In genomic region chr10:103589074-103589630, GRCh38 we compare ENCODE assay signal across 24 cellular contexts.
DNase-seq lines count a peak whose midpoint lies in the region; ATAC-seq, FAIRE-seq and TF ChIP-seq lines count a peak whose summit lies in the region.
"Had no signal": no experiment of that assay in that cellular context is flagged by ENCODE, and none has a peak within 500 bp of the region (broad histone marks: within the 10 kb centered on the region; RNA-seq: fewer than 3 reads in every experiment).

No MANE protein-coding gene starts in this region.

- H3K27ac ChIP-seq in HepG2 (ENCODE audit: extremely low read length, insufficient read depth, low read length) (no peak overlapping the region), small intestine (ENCODE audit: low read depth in 1 of 2, low read length in 1 of 2) (no peak overlapping the region), WERI-Rb-1 (no peak overlapping the region)
- H3K27ac ChIP-seq: 22Rv1, KMS-11, PC-9, SJSA1 had no signal

- H3K9ac ChIP-seq in HepG2 (ENCODE audit: insufficient read depth, low read depth, low read length): no peak overlapping the region
- H3K9ac ChIP-seq: KMS-11 had no signal

- H3K4me1 ChIP-seq in HepG2 (ENCODE audit: insufficient read depth, low read length) (peaks cover 9% of the 10 kb centered on the region), small intestine (ENCODE audit: control insufficient read depth in 2 of 2, insufficient read depth in 1 of 2, low read depth in 1 of 2, low read length in 1 of 2) (peaks cover 0 to 3% of the 10 kb centered on the region in 2 donors)
- H3K4me1 ChIP-seq: SJSA1 had no signal

- ATAC-seq in HepG2 (peak; percentile 19), GM21825 (IDR thresholded peaks at IDR 0.05; ENCODE audit: unreplicated experiment) (no peak)
- ATAC-seq: HCT116 had no signal

- H2AFZ ChIP-seq in HepG2 (ENCODE audit: low read length): no peak overlapping the region
- H2AFZ ChIP-seq: PC-9 had no signal

- POLR2A ChIA-PET in HepG2 (lab: Yijun Ruan, JAX): no interaction called here

- intact Hi-C loops in HepG2 (cut with micrococcal nuclease; ENCODE audit: unreplicated experiment): no loop called here

- in situ Hi-C loops in HepG2 (cut with HindIII; ENCODE audit: extremely low pct_ligation_motif_present, low pct_unique_long_range_greater_than_20kb): no loop called here

- H3K27me3 ChIP-seq in HepG2 (ENCODE audit: control insufficient read depth in 1 of 2, insufficient read depth in 2 of 2, low read length in 2 of 2) (peaks cover 2 to 6% of the 10 kb centered on the region in 2 experiments; a peak in 1 of 5 replicates), small intestine (ENCODE audit: control insufficient read depth in 2 of 2, insufficient read depth in 2 of 2, low read length in 2 of 2) (no peaks in the 10 kb centered on the region), WERI-Rb-1 (ENCODE audit: insufficient read depth, low read depth, severe bottlenecking) (no peaks in the 10 kb centered on the region)
- H3K27me3 ChIP-seq: SJSA1 had no signal

- no peak for TF ChIP-seq POLR2A in HepG2 (IDR thresholded peaks at IDR 0.05; ENCODE audit: insufficient read depth in 1 of 2, low read depth in 2 of 2, low read length in 2 of 2)

- no peak for TF ChIP-seq EP300 in HepG2 (IDR thresholded peaks at IDR 0.05; ENCODE audit: low read depth in 2 of 2, low read length in 2 of 2)
- no peak for TF ChIP-seq EP300 in HepG2 (CRISPR knock-in tag; IDR thresholded peaks at IDR 0.05; ENCODE audit: borderline replicate concordance)

- peak overlapping the region; percentile 16 for H3K27ac Mint-ChIP-seq in T-helper 1 cell treated with Interleukin-12 subunit alpha and Interleukin-12 subunit beta and Interleukin-4 antibody, amounts not matched to agents 30 μg/mL and 1 μg/mL, for 36 hours
- H3K27ac Mint-ChIP-seq: B cell had no signal

- H3K4me2 ChIP-seq in HepG2 (ENCODE audit: low read depth, low read length): no peak overlapping the region
- H3K4me2 ChIP-seq: KMS-11, PC-9 had no signal

- CTCF ChIA-PET in HepG2 (lab: Yijun Ruan, JAX; ENCODE audit: low intra/inter-chr PET ratio, low total read pairs): no interaction called here

- H3K4me1 Mint-ChIP-seq in T-helper 1 cell treated with Interleukin-12 subunit alpha and Interleukin-12 subunit beta and Interleukin-4 antibody, amounts not matched to agents 30 μg/mL and 1 μg/mL, for 36 hours (ENCODE audit: low read depth): peaks cover 3% of the 10 kb centered on the region

- no peaks in the 10 kb centered on the region for H3K79me2 ChIP-seq in HepG2 (ENCODE audit: insufficient read depth, low read length)

- no peak overlapping the region for H3K4me3 Mint-ChIP-seq in T-helper 1 cell treated with Interleukin-12 subunit alpha and Interleukin-12 subunit beta and Interleukin-4 antibody, amounts not matched to agents 30 μg/mL and 1 μg/mL, for 36 hours
- H3K4me3 Mint-ChIP-seq: B cell, CD14-positive monocyte had no signal

- no TSS peak for BruUV-seq in HepG2 (replicated peaks; lab: Mats Ljungman, UMichigan)

- no peaks in the 10 kb centered on the region for H3K9me3 Mint-ChIP-seq in T-helper 1 cell treated with Interleukin-12 subunit alpha and Interleukin-12 subunit beta and Interleukin-4 antibody, amounts not matched to agents 30 μg/mL and 1 μg/mL, for 36 hours
- H3K9me3 Mint-ChIP-seq: IgD-negative memory B cell had no signal

- DNase-seq in T-helper 1 cell: no peak
- DNase-seq in HepG2 (ENCODE audit: low spot score): no peak
- DNase-seq in small intestine: peak; percentile 61
- DNase-seq in iPS-NIHi7 (ENCODE audit: extremely low spot score): no peak
- no peak for DNase-seq in WERI-Rb-1
- DNase-seq: MM.1S, NCI-H2029, NCI-H446, NCI-H524 treated with DMSO at 0.1 percent for 48 hours, NCI-H774, PC-9, Right ventricle myocardium superior had no signal

- no peaks in the 10 kb centered on the region for H3K36me3 Mint-ChIP-seq in T-helper 1 cell treated with Interleukin-12 subunit alpha and Interleukin-12 subunit beta and Interleukin-4 antibody, amounts not matched to agents 30 μg/mL and 1 μg/mL, for 36 hours (ENCODE audit: low read depth)
- H3K36me3 Mint-ChIP-seq: CD14-positive monocyte, IgD-negative memory B cell had no signal

- H3K27me3 Mint-ChIP-seq in T-helper 1 cell treated with Interleukin-12 subunit alpha and Interleukin-12 subunit beta and Interleukin-4 antibody, amounts not matched to agents 30 μg/mL and 1 μg/mL, for 36 hours (ENCODE audit: low read depth): no peaks in the 10 kb centered on the region
- H3K27me3 Mint-ChIP-seq: B cell, IgD-negative memory B cell had no signal

- no peak overlapping the region for H3K4me3 ChIP-seq in HepG2 (replicated peaks in 1 of 3; ENCODE audit: insufficient read depth in 1 of 3, low read depth in 2 of 3, low read length in 3 of 3)
- no peak overlapping the region for H3K4me3 ChIP-seq in small intestine (ENCODE audit: low read depth in 1 of 2, low read length in 2 of 2)
- H3K4me3 ChIP-seq in WERI-Rb-1 (ENCODE audit: low read depth, low read length): no peak overlapping the region
- H3K4me3 ChIP-seq: PC-9, SJSA1 had no signal

- no peak for TF ChIP-seq RAD21 in HepG2 (CRISPR knock-in tag; IDR thresholded peaks at IDR 0.05)

- no peaks in the 10 kb centered on the region; the same call in 1 of the 2 replicates for H3K9me3 ChIP-seq in HepG2 (ENCODE audit: low read length)
- no peaks in the 10 kb centered on the region for H3K9me3 ChIP-seq in small intestine (ENCODE audit: control insufficient read depth, low read depth)
- peaks cover 4% of the 10 kb centered on the region for H3K9me3 ChIP-seq in WERI-Rb-1 (ENCODE audit: severe bottlenecking)
- H3K9me3 ChIP-seq: SJSA1 had no signal

- no peak for FAIRE-seq in HepG2 (lab: Jason Lieb, UNC)
- no peak for FAIRE-seq in small intestine (lab: Jason Lieb, UNC)
- FAIRE-seq: D721Med, G401.6, H1 had no signal

- 67% methylated on average over 10 of the region's 15 CpGs for WGBS in HepG2 (ENCODE audit: low lambda C conversion rate)
- 43 to 72% (median 50%) methylated on average over 14 to 15 of the region's 15 CpGs for WGBS in small intestine, 3 donors

- TF ChIP-seq CTCF in HepG2 (CRISPR knock-in tag; IDR thresholded peaks at IDR 0.05) (no peak), WERI-Rb-1 (IDR thresholded peaks at IDR 0.05; ENCODE audit: low read depth, low read length) (no peak)

- H3K36me3 ChIP-seq in HepG2 (replicated peaks in 1 of 2; ENCODE audit: control insufficient read depth in 1 of 2, insufficient read depth in 2 of 2, low read length in 2 of 2) (no peaks in the 10 kb centered on the region), small intestine (ENCODE audit: control insufficient read depth in 2 of 2, insufficient read depth in 2 of 2, low read length in 2 of 2) (peaks cover 0 to 1% of the 10 kb centered on the region in 2 donors), WERI-Rb-1 (peaks cover 6% of the 10 kb centered on the region)
- H3K36me3 ChIP-seq: SJSA1 had no signal

- H4K20me1 ChIP-seq in HepG2 (ENCODE audit: insufficient read depth, low read length): no peaks in the 10 kb centered on the region

TF ChIP-seq in HepG2, 621 proteins besides CTCF, POLR2A, EP300 and RAD21:
- TF ChIP-seq HHEX (CRISPR knock-in tag; IDR thresholded peaks at IDR 0.05) (no peak), REPIN1 (CRISPR knock-in tag; IDR thresholded peaks at IDR 0.05; ENCODE audit: borderline replicate concordance, low read depth) (no peak), ZNF644 (CRISPR knock-in tag; IDR thresholded peaks at IDR 0.05; ENCODE audit: low read depth) (no peak), ZNF687 (CRISPR knock-in tag; IDR thresholded peaks at IDR 0.05) (peak; percentile 23; the same call in 1 of the 2 replicates), ZNF17 (CRISPR knock-in tag; IDR thresholded peaks at IDR 0.05) (no peak), ZNF230 (CRISPR knock-in tag; IDR thresholded peaks at IDR 0.05) (no peak), JDP2 (CRISPR knock-in tag; IDR thresholded peaks at IDR 0.05; ENCODE audit: borderline replicate concordance) (no peak), ZNF451 (CRISPR knock-in tag; IDR thresholded peaks at IDR 0.05) (no peak)
TF ChIP-seq in HepG2: peak in this region for 1.
